ENCODE assay signal across 8 cellular contexts in the genomic region with DNA sequence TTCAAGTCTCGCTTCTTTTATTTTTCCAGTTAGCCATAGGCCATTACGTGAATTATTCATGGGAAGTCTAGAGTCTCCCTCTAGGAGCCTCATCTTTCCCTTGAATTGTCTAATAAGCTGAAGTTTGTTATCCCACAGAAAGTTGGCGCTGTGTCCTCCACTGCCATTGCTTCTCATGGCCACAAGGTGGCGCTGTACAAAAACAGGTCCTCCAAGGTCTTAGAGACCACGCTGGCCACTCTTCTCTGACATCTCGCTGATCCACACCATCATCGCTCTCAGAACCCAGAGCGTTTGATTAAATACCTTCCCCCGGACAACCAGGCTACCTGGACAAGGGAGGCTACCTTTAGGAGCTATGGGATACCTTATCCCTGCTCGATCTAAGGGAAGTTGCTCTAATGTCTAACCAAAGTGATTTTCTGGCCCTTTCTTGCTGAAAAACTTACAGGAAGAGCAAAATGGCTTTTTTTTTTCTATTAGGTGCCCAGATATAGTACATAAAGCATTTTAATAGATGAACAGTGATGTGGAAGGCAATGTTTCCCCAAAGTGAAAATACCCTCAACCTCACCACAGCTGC.
A peak's percentile ranks its signal among the peaks of the same experiment; 100 is the strongest.
DNase-seq lines count a peak whose midpoint lies in the region; ATAC-seq and TF ChIP-seq lines count a peak whose summit lies in the region.

No MANE protein-coding gene starts in this region.

- no peaks in the 10 kb centered on the region for H3K36me3 Mint-ChIP-seq in activated naive CD4-positive, alpha-beta T cell treated with anti-CD3 and anti-CD28 coated beads for 36 hours (ENCODE audit: low read depth)

- H3K4me3 Mint-ChIP-seq in activated naive CD4-positive, alpha-beta T cell treated with anti-CD3 and anti-CD28 coated beads for 36 hours: no peak overlapping the region

- H3K27ac Mint-ChIP-seq in activated naive CD4-positive, alpha-beta T cell treated with anti-CD3 and anti-CD28 coated beads for 36 hours: no peak overlapping the region

- no peaks in the 10 kb centered on the region for H3K9me3 Mint-ChIP-seq in activated naive CD4-positive, alpha-beta T cell treated with anti-CD3 and anti-CD28 coated beads for 36 hours

- no peak overlapping the region for H3K4me3 ChIP-seq in right atrium auricular region
- H3K4me3 ChIP-seq in smooth muscle cell: no peak overlapping the region

- no peaks in the 10 kb centered on the region for H3K27me3 ChIP-seq in right atrium auricular region
- peaks cover 5% of the 10 kb centered on the region for H3K27me3 ChIP-seq in smooth muscle cell (ENCODE audit: low read depth)

- H3K36me3 ChIP-seq in right atrium auricular region: no peaks in the 10 kb centered on the region
- H3K36me3 ChIP-seq in smooth muscle cell (ENCODE audit: low read depth): no peaks in the 10 kb centered on the region

- H3K27ac ChIP-seq in right atrium auricular region: no peak overlapping the region
- no peak overlapping the region for H3K27ac ChIP-seq in smooth muscle cell (ENCODE audit: low read depth)

- no peaks in the 10 kb centered on the region for H4K20me1 ChIP-seq in smooth muscle cell (ENCODE audit: low read depth)

- H3K4me1 ChIP-seq in right atrium auricular region (no peaks in the 10 kb centered on the region), smooth muscle cell (ENCODE audit: low read depth) (no peaks in the 10 kb centered on the region)

- H3K79me2 ChIP-seq in smooth muscle cell (ENCODE audit: low read depth): no peaks in the 10 kb centered on the region

- DNase-seq in NOMO-1 treated with DMSO at 0.1 percent for 48 hours (lab: John Stamatoyannopoulos, UW; ENCODE audit: unreplicated experiment) (peak; percentile 21), NOMO-1 treated with dmso at 0.1 percent for 144 hours (lab: John Stamatoyannopoulos, UW; ENCODE audit: unreplicated experiment) (no peak), NCI-H82 (lab: John Stamatoyannopoulos, UW) (peak; percentile 86), right atrium auricular region (ENCODE audit: low spot score) (no peak), smooth muscle cell (lab: John Stamatoyannopoulos, UW; ENCODE audit: unreplicated experiment) (no peak)
- DNase-seq in activated naive CD4-positive, alpha-beta T cell treated with anti-CD3 and anti-CD28 coated beads for 36 hours: peak; percentile 72

- H3K4me2 ChIP-seq in smooth muscle cell: no peak overlapping the region

- peaks cover 13% of the 10 kb centered on the region for H3K27me3 Mint-ChIP-seq in activated naive CD4-positive, alpha-beta T cell treated with anti-CD3 and anti-CD28 coated beads for 36 hours (ENCODE audit: low read depth)

- intact Hi-C loops in activated naive CD4-positive, alpha-beta T cell treated with anti-CD3 and anti-CD28 coated beads for 36 hours (cut with micrococcal nuclease): loop anchor here (1.0 kb wide), 4 partner anchors 101 to 458 kb away; no protein-coding TSS in a partner anchor

- peaks cover 4% of the 10 kb centered on the region for H3F3A ChIP-seq in smooth muscle cell (ENCODE audit: low read depth)

- TF ChIP-seq CTCF in right atrium auricular region (IDR thresholded peaks at IDR 0.05) (peak; percentile 69 to 90), smooth muscle cell (IDR thresholded peaks at IDR 0.05; ENCODE audit: borderline replicate concordance, insufficient read depth, poor library complexity, severe bottlenecking) (peak; percentile 87)

- H3K9ac ChIP-seq in smooth muscle cell (ENCODE audit: low read depth): no peak overlapping the region

- no peak overlapping the region for H2AFZ ChIP-seq in smooth muscle cell (ENCODE audit: low read depth)

- CTCF ChIA-PET in activated naive CD4-positive, alpha-beta T cell treated with anti-CD3 and anti-CD28 coated beads for 36 hours (lab: Charles Lee): interaction anchor here (0.6 to 9.5 kb wide), 26 partner anchors 10 to 878 kb away, joined by 3 to 100 read pairs (median 3); a partner anchor contains a TSS

- H3K9me3 ChIP-seq in right atrium auricular region (no peaks in the 10 kb centered on the region), smooth muscle cell (replicated peaks; ENCODE audit: low read depth) (no peaks in the 10 kb centered on the region)

- ATAC-seq in HG03378 (IDR thresholded peaks at IDR 0.05; ENCODE audit: unreplicated experiment) (peak; percentile 54), GM18858 (IDR thresholded peaks at IDR 0.05; ENCODE audit: unreplicated experiment) (no peak)

- WGBS in smooth muscle cell (ENCODE audit: low lambda C conversion rate): 17% methylated on average over 10 of the region's 10 CpGs

- H3K4me1 Mint-ChIP-seq in activated naive CD4-positive, alpha-beta T cell treated with anti-CD3 and anti-CD28 coated beads for 36 hours (ENCODE audit: low read depth): no peaks in the 10 kb centered on the region

Comparison
In these comparisons a context has a peak if more than half of its experiments do, and no peak if none do; other contexts are left out.
1. DNase-seq: peak in NOMO-1 treated with DMSO at 0.1 percent for 48 hours (single experiment), NCI-H82 (single experiment) and activated naive CD4-positive, alpha-beta T cell treated with anti-CD3 and anti-CD28 coated beads for 36 hours (single experiment); none in NOMO-1 treated with dmso at 0.1 percent for 144 hours (single experiment), right atrium auricular region (single experiment) and smooth muscle cell (single experiment).